ENCODE assay signal across 8 cellular contexts in the genomic region with DNA sequence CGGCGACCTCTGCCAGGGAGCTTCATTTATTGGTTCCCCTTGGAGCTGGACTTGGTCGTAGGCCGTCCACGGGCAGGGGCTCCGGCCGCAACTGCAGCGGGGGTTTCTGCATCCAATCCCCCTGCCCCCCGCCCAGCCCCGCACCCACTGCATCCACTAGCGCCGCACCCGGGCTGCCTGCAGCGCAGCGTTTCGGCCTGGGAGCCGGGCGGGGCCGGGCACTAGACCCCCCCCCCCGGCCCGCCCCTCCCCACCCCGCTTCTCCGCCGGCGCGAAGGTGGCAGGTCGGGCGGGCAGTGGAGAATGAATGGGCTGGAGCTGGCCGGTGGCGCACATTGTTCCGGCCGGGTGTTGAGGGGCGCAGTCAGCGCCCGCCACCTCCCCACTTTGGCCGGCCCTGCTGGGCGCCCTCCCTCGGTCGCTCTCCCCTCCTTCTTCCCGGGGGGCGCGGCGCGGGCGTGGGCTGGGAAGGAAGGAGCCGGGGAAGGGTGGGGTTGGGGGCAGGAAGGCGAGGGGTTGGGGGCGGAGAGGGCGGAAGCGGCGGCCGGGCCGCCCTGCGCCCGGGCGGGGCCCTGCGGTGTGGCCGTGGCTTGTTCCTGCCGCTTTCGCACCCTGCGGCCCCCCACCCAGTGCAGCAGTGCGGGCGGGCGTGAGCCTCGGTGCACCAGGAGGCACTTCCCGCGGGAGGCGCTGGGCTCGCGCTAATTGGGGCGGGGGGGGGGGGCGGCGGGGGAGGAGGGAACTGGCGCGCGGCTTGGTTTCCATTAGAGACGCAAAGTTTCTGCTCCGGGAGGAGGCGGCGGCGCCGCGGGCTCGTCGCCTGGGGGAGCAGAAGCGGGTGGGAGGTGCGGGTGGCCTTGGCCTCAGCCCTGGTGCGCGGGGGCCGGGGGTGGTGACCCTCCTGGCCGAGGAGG. TPM values are rescaled to one million over a fixed set of nuclear protein-coding genes. Genes with fewer than 3 reads are reported as not detected.
DNase-seq lines count a peak whose midpoint lies in the region; ATAC-seq lines count a peak whose summit lies in the region.

No MANE protein-coding gene starts in this region.

- peaks cover 45% of the 10 kb centered on the region for H3K4me1 ChIP-seq in CD4-positive, alpha-beta memory T cell (ENCODE audit: insufficient read depth, low read length)
- peaks cover 5% of the 10 kb centered on the region for H3K4me1 ChIP-seq in right cardiac atrium (ENCODE audit: control insufficient read depth, insufficient read depth, low read length)
- H3K4me1 ChIP-seq in rectal smooth muscle tissue (ENCODE audit: control insufficient read depth, insufficient read depth, low read length) = peaks cover 30% of the 10 kb centered on the region

- H3K27me3 ChIP-seq in CD4-positive, alpha-beta memory T cell (ENCODE audit: insufficient read depth, low read length) = no peaks in the 10 kb centered on the region
- H3K27me3 ChIP-seq in right cardiac atrium (ENCODE audit: control insufficient read depth, insufficient read depth) = no peaks in the 10 kb centered on the region
- no peaks in the 10 kb centered on the region for H3K27me3 ChIP-seq in rectal smooth muscle tissue (ENCODE audit: control insufficient read depth, insufficient read depth, low read length)

- peaks cover 0 to 5% of the 10 kb centered on the region in 2 donors for H3K27me3 Mint-ChIP-seq in CD4-positive, alpha-beta memory T cell
- no peaks in the 10 kb centered on the region for H3K27me3 Mint-ChIP-seq in T-helper 17 cell

- peaks cover 39 to 49% of the 10 kb centered on the region in 2 donors for H3K36me3 Mint-ChIP-seq in CD4-positive, alpha-beta memory T cell
- peaks cover 19% of the 10 kb centered on the region for H3K36me3 Mint-ChIP-seq in T-helper 17 cell (ENCODE audit: low read depth)

- POLR2A ChIA-PET in CD4-positive, alpha-beta memory T cell (lab: Charles Lee; ENCODE audit: partially characterized antibody) = interaction anchor here (0.6 to 18.5 kb wide), 13 partner anchors 9 to 664 kb away, joined by 3 to 1009 read pairs (median 5); a partner anchor contains a TSS

- ATAC-seq in GM19438 (IDR thresholded peaks at IDR 0.05; ENCODE audit: low read depth, unreplicated experiment) (peak; percentile 28), T-helper 17 cell (peak; percentile 30), right cardiac atrium (peak; percentile 67 to 86)

- DNase-seq in CD4-positive, alpha-beta memory T cell = peak; percentile 65 to 80 (median 78)
- DNase-seq in HT1080 (ENCODE audit: low read depth) = peak; percentile 48
- peak; percentile 40 to 66 (median 64) for DNase-seq in T-helper 17 cell
- peak in 41 of 56 donors; percentile 30 to 78 (median 58) for DNase-seq in amygdala (lab: John Stamatoyannopoulos, UW)
- DNase-seq in right cardiac atrium = peak; percentile 80 to 89 (median 89)
- DNase-seq in NCI-H526 treated with DMSO at 0.1 percent for 48 hours (lab: John Stamatoyannopoulos, UW) = no peak

- CTCF ChIA-PET in CD4-positive, alpha-beta memory T cell (lab: Charles Lee; ENCODE audit: partially characterized antibody) = interaction anchor here (0.8 to 2.6 kb wide), 3 partner anchors 14 to 360 kb away, joined by 3 to 27 read pairs (median 5); no protein-coding TSS in a partner anchor

- H3K4me3 Mint-ChIP-seq in CD4-positive, alpha-beta memory T cell = peak overlapping the region; percentile 90 to 99 (median 96)
- H3K4me3 Mint-ChIP-seq in T-helper 17 cell = peak overlapping the region; percentile 95

- under 1% methylated on average over 90 of the region's 91 CpGs for WGBS in right cardiac atrium

- peak overlapping the region; percentile 87 for H3K27ac ChIP-seq in CD4-positive, alpha-beta memory T cell (ENCODE audit: low read depth, low read length)
- H3K27ac ChIP-seq in right cardiac atrium (ENCODE audit: low read length) (peak overlapping the region; percentile 89), rectal smooth muscle tissue (ENCODE audit: low read depth, low read length) (peak overlapping the region; percentile 88)

- peak overlapping the region; percentile 88 to 93 for H3K4me3 ChIP-seq in CD4-positive, alpha-beta memory T cell (ENCODE audit: low read length in 2 of 2)
- H3K4me3 ChIP-seq in right cardiac atrium (ENCODE audit: low read length) (peak overlapping the region; percentile 84), rectal smooth muscle tissue (ENCODE audit: low read length) (peak overlapping the region; percentile 89)

- peak overlapping the region; percentile 97 for H3K9ac ChIP-seq in rectal smooth muscle tissue (ENCODE audit: low read length)

- H3K27ac Mint-ChIP-seq in CD4-positive, alpha-beta memory T cell = peak overlapping the region; percentile 92 to 99 (median 96)
- peak overlapping the region; percentile 96 for H3K27ac Mint-ChIP-seq in T-helper 17 cell

- H3K4me1 Mint-ChIP-seq in CD4-positive, alpha-beta memory T cell = peaks cover 24 to 50% (median 37%) of the 10 kb centered on the region in 4 donors
- H3K4me1 Mint-ChIP-seq in T-helper 17 cell = peaks cover 40% of the 10 kb centered on the region

- H3K36me3 ChIP-seq in CD4-positive, alpha-beta memory T cell (ENCODE audit: insufficient read depth, low read length) = peaks cover 29% of the 10 kb centered on the region
- H3K36me3 ChIP-seq in rectal smooth muscle tissue (ENCODE audit: control insufficient read depth, insufficient read depth, low read length) = peaks cover 21% of the 10 kb centered on the region

- no peaks in the 10 kb centered on the region for H3K9me3 ChIP-seq in CD4-positive, alpha-beta memory T cell (ENCODE audit: control insufficient read depth in 1 of 2, low read length in 2 of 2)
- no peaks in the 10 kb centered on the region for H3K9me3 ChIP-seq in T-helper 17 cell (ENCODE audit: control insufficient read depth, low read length, poor library complexity, severe bottlenecking)
- no peaks in the 10 kb centered on the region for H3K9me3 ChIP-seq in right cardiac atrium (ENCODE audit: control insufficient read depth, low read length)

- peaks cover 0 to 13% (median 0%) of the 10 kb centered on the region in 8 donors for H3K9me3 Mint-ChIP-seq in CD4-positive, alpha-beta memory T cell

- intact Hi-C loops in CD4-positive, alpha-beta memory T cell (cut with micrococcal nuclease) = loop anchor here (1.0 to 5.0 kb wide), 4 partner anchors 14 to 1020 kb away; a partner anchor contains a TSS
- intact Hi-C loops in right cardiac atrium (cut with DNase I) = loop anchor here in 2 of 4 donors (5.0 kb wide), 1 partner anchor 360 kb away; no protein-coding TSS in a partner anchor

RNA-seq across cellular contexts. Expression of a gene that starts 0.8 kb away (rescaled TPM):
- total RNA-seq in CD4-positive, alpha-beta memory T cell = 100 to 1,000 TPM; 693 to 698 TPM
- 1,000 to 10,000 TPM; 2,724 to 3,289 TPM for polyA plus RNA-seq in CD4-positive, alpha-beta memory T cell
- 285 and 648 TPM in 2 replicates for total RNA-seq in HT1080 (2014; rRNA removed; shearing (Covaris generic))
- 423 and 424 TPM in 2 replicates for polyA plus RNA-seq in HT1080 (2015; cell fraction: cytosol; rRNA removed)
- 247 and 253 TPM in 2 replicates for polyA plus RNA-seq in HT1080 (2015; cell fraction: nucleus; rRNA removed)
- total RNA-seq in T-helper 17 cell (100 to 1,000 TPM; 872 to 886 TPM), right cardiac atrium (100 to 1,000 TPM; 381 to 508 (median 445) TPM)
- polyA plus RNA-seq in right cardiac atrium = 301 TPM
